ENCODE assay signal across 1 cellular context in the genomic region with DNA sequence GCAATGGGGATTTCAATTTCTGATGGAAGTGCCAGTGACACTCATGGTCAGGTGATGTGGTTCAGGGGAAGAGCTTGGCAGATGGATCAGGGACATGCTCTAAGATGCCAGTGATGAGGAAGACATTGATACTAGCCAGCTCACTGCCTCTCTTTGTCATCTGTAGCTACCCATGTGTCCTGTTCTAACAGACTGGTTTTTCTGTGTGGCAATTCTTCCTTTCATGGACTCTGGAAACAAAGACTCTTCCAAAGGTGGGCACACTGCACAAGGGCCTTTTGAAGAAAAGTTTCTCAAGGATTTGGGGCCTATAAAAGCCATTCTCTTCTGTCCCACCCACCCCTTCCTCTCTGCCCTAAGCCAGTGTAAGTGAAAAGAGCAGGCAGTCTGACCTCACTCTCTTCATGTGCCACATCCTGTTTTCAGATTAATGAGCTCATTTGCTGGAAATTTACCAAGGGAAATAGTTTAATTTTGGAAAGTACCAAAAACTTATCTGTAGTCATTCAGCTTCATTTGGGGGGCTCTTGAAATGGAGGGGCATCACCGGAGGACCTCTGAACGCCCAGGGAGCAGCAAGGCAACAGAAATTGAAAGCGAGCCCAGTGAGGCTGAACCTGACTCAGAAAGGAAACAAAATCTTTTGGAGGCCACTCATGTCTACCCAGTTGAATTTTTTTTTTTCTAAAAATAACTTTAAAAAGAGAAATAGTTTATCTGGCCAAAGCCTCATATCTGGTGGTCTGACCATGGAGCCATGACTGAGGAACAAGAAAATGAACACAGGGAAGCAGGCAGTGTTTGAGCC.
A peak's percentile ranks its signal among the peaks of the same experiment; 100 is the strongest.
TF ChIP-seq lines count a peak whose summit lies in the region.

No MANE protein-coding gene starts in this region.

TF ChIP-seq in GM12878, 131 proteins besides CTCF, POLR2A, EP300 and RAD21 (continued from another document and continues in another):
- TF ChIP-seq, protein P1, sequence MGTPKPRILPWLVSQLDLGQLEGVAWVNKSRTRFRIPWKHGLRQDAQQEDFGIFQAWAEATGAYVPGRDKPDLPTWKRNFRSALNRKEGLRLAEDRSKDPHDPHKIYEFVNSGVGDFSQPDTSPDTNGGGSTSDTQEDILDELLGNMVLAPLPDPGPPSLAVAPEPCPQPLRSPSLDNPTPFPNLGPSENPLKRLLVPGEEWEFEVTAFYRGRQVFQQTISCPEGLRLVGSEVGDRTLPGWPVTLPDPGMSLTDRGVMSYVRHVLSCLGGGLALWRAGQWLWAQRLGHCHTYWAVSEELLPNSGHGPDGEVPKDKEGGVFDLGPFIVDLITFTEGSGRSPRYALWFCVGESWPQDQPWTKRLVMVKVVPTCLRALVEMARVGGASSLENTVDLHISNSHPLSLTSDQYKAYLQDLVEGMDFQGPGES (IDR thresholded peaks at IDR 0.05): no peak
- TF ChIP-seq HDGF (IDR thresholded peaks at IDR 0.05) (peak; percentile 72; the same call in 1 of the 2 replicates), RELA (IDR thresholded peaks at IDR 0.05; ENCODE audit: borderline replicate concordance, partially characterized antibody) (peak; percentile 89), SMAD5 (IDR thresholded peaks at IDR 0.05; ENCODE audit: low read depth) (peak; percentile 91), JUND (IDR thresholded peaks at IDR 0.05; ENCODE audit: low read depth, low read length) (peak; percentile 75), CREB1 (IDR thresholded peaks at IDR 0.05; ENCODE audit: low read depth) (no peak), ESRRA (IDR thresholded peaks at IDR 0.05; ENCODE audit: low read length) (no peak), RB1 (IDR thresholded peaks at IDR 0.05; ENCODE audit: borderline replicate concordance) (no peak), MXI1 (IDR thresholded peaks at IDR 0.05; ENCODE audit: low read depth, low read length) (peak; percentile 74), ZNF274 (IDR thresholded peaks at IDR 0.05; ENCODE audit: insufficient read depth, insufficient read length) (no peak), LARP7 (IDR thresholded peaks at IDR 0.05) (no peak), TCF3 (IDR thresholded peaks at IDR 0.05; ENCODE audit: borderline replicate concordance, insufficient read depth, low read depth, low read length) (0 out of 2 replicates have a peak, but pooled peaks have one; percentile 58), NBN (IDR thresholded peaks at IDR 0.05) (peak; percentile 74; the same call in 1 of the 2 replicates), RAD51 (IDR thresholded peaks at IDR 0.05) (peak; percentile 16), MEF2B (IDR thresholded peaks at IDR 0.05; ENCODE audit: partially characterized antibody, poor library complexity, severe bottlenecking) (peak; percentile 88), TARDBP (IDR thresholded peaks at IDR 0.05; ENCODE audit: borderline replicate concordance) (no peak), SREBF2 (IDR thresholded peaks at IDR 0.05; ENCODE audit: low read length) (no peak), IRF4 (IDR thresholded peaks at IDR 0.05; ENCODE audit: low read depth, low read length) (peak; percentile 58), NR2C2 (IDR thresholded peaks at IDR 0.05; ENCODE audit: borderline replicate concordance, control insufficient read depth, insufficient read length, low read depth) (no peak), PML (IDR thresholded peaks at IDR 0.05; ENCODE audit: low read length) (no peak), MYC (IDR thresholded peaks at IDR 0.05; ENCODE audit: insufficient read depth, insufficient read length, insufficient replicate concordance, low read length, severe bottlenecking) (no peak), POLR2AphosphoS5 (IDR thresholded peaks at IDR 0.05; ENCODE audit: low read length) (peak; percentile 90), YBX1 (IDR thresholded peaks at IDR 0.05) (no peak), POLR2AphosphoS2 (IDR thresholded peaks at IDR 0.05; ENCODE audit: low read depth, low read length) (no peak; the same call in 1 of the 2 replicates), SMAD1 (IDR thresholded peaks at IDR 0.05; ENCODE audit: low read depth, partially characterized antibody) (peak; percentile 88), TCF12 (IDR thresholded peaks at IDR 0.05; ENCODE audit: low read depth, low read length) (no peak; the same call in 1 of the 2 replicates), ZNF207 (IDR thresholded peaks at IDR 0.05; ENCODE audit: borderline replicate concordance) (no peak), JUNB (IDR thresholded peaks at IDR 0.05) (peak; percentile 95), MTA3 (IDR thresholded peaks at IDR 0.05; ENCODE audit: borderline replicate concordance, low read length) (no peak), RBBP5 (conservative IDR thresholded peaks at IDR 0.05) (no peak), CBX3 (IDR thresholded peaks at IDR 0.05; ENCODE audit: borderline replicate concordance, low read depth) (no peak), GABPA (IDR thresholded peaks at IDR 0.05; ENCODE audit: low read depth) (no peak), WRNIP1 (IDR thresholded peaks at IDR 0.05; ENCODE audit: borderline replicate concordance, low read depth, low read length) (0 out of 2 replicates have a peak, but pooled peaks have one; percentile 91), EGR1 (IDR thresholded peaks at IDR 0.05; ENCODE audit: borderline replicate concordance in 1 of 2, low read depth in 2 of 2, low read length in 2 of 2) (peak in 1 of 2 experiments; percentile 38; a peak in 1 of 3 replicates), SUPT20H (IDR thresholded peaks at IDR 0.05; ENCODE audit: borderline replicate concordance, control insufficient read depth, low read depth, low read length) (no peak), ASH2L (IDR thresholded peaks at IDR 0.05; ENCODE audit: borderline replicate concordance, low read depth) (no peak), YY1 (IDR thresholded peaks at IDR 0.05; ENCODE audit: low read depth, low read length) (peak; percentile 67), BCL11A (IDR thresholded peaks at IDR 0.05; ENCODE audit: low read depth, low read length) (peak; percentile 80; the same call in 1 of the 2 replicates), CREM (IDR thresholded peaks at IDR 0.05; ENCODE audit: low read depth) (peak; percentile 82)
- TF ChIP-seq, protein P2, sequence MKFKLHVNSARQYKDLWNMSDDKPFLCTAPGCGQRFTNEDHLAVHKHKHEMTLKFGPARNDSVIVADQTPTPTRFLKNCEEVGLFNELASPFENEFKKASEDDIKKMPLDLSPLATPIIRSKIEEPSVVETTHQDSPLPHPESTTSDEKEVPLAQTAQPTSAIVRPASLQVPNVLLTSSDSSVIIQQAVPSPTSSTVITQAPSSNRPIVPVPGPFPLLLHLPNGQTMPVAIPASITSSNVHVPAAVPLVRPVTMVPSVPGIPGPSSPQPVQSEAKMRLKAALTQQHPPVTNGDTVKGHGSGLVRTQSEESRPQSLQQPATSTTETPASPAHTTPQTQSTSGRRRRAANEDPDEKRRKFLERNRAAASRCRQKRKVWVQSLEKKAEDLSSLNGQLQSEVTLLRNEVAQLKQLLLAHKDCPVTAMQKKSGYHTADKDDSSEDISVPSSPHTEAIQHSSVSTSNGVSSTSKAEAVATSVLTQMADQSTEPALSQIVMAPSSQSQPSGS (IDR thresholded peaks at IDR 0.05; ENCODE audit: low read length): no peak
- TF ChIP-seq, protein P3, sequence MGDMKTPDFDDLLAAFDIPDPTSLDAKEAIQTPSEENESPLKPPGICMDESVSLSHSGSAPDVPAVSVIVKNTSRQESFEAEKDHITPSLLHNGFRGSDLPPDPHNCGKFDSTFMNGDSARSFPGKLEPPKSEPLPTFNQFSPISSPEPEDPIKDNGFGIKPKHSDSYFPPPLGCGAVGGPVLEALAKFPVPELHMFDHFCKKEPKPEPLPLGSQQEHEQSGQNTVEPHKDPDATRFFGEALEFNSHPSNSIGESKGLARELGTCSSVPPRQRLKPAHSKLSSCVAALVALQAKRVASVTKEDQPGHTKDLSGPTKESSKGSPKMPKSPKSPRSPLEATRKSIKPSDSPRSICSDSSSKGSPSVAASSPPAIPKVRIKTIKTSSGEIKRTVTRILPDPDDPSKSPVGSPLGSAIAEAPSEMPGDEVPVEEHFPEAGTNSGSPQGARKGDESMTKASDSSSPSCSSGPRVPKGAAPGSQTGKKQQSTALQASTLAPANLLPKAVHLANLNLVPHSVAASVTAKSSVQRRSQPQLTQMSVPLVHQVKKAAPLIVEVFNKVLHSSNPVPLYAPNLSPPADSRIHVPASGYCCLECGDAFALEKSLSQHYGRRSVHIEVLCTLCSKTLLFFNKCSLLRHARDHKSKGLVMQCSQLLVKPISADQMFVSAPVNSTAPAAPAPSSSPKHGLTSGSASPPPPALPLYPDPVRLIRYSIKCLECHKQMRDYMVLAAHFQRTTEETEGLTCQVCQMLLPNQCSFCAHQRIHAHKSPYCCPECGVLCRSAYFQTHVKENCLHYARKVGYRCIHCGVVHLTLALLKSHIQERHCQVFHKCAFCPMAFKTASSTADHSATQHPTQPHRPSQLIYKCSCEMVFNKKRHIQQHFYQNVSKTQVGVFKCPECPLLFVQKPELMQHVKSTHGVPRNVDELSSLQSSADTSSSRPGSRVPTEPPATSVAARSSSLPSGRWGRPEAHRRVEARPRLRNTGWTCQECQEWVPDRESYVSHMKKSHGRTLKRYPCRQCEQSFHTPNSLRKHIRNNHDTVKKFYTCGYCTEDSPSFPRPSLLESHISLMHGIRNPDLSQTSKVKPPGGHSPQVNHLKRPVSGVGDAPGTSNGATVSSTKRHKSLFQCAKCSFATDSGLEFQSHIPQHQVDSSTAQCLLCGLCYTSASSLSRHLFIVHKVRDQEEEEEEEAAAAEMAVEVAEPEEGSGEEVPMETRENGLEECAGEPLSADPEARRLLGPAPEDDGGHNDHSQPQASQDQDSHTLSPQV (IDR thresholded peaks at IDR 0.05): 0 out of 2 replicates have a peak, but pooled peaks have one; percentile 13
- TF ChIP-seq, protein P4, sequence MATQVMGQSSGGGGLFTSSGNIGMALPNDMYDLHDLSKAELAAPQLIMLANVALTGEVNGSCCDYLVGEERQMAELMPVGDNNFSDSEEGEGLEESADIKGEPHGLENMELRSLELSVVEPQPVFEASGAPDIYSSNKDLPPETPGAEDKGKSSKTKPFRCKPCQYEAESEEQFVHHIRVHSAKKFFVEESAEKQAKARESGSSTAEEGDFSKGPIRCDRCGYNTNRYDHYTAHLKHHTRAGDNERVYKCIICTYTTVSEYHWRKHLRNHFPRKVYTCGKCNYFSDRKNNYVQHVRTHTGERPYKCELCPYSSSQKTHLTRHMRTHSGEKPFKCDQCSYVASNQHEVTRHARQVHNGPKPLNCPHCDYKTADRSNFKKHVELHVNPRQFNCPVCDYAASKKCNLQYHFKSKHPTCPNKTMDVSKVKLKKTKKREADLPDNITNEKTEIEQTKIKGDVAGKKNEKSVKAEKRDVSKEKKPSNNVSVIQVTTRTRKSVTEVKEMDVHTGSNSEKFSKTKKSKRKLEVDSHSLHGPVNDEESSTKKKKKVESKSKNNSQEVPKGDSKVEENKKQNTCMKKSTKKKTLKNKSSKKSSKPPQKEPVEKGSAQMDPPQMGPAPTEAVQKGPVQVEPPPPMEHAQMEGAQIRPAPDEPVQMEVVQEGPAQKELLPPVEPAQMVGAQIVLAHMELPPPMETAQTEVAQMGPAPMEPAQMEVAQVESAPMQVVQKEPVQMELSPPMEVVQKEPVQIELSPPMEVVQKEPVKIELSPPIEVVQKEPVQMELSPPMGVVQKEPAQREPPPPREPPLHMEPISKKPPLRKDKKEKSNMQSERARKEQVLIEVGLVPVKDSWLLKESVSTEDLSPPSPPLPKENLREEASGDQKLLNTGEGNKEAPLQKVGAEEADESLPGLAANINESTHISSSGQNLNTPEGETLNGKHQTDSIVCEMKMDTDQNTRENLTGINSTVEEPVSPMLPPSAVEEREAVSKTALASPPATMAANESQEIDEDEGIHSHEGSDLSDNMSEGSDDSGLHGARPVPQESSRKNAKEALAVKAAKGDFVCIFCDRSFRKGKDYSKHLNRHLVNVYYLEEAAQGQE (IDR thresholded peaks at IDR 0.05; ENCODE audit: low read depth, low read length): peak; percentile 41; the same call in 1 of the 2 replicates
- TF ChIP-seq, protein P5, sequence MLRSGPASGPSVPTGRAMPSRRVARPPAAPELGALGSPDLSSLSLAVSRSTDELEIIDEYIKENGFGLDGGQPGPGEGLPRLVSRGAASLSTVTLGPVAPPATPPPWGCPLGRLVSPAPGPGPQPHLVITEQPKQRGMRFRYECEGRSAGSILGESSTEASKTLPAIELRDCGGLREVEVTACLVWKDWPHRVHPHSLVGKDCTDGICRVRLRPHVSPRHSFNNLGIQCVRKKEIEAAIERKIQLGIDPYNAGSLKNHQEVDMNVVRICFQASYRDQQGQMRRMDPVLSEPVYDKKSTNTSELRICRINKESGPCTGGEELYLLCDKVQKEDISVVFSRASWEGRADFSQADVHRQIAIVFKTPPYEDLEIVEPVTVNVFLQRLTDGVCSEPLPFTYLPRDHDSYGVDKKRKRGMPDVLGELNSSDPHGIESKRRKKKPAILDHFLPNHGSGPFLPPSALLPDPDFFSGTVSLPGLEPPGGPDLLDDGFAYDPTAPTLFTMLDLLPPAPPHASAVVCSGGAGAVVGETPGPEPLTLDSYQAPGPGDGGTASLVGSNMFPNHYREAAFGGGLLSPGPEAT (IDR thresholded peaks at IDR 0.05; ENCODE audit: low read depth): peak; percentile 99
- TF ChIP-seq, protein P6, sequence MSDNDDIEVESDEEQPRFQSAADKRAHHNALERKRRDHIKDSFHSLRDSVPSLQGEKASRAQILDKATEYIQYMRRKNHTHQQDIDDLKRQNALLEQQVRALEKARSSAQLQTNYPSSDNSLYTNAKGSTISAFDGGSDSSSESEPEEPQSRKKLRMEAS (IDR thresholded peaks at IDR 0.05; ENCODE audit: low read depth, low read length): no peak
- TF ChIP-seq, protein P7, sequence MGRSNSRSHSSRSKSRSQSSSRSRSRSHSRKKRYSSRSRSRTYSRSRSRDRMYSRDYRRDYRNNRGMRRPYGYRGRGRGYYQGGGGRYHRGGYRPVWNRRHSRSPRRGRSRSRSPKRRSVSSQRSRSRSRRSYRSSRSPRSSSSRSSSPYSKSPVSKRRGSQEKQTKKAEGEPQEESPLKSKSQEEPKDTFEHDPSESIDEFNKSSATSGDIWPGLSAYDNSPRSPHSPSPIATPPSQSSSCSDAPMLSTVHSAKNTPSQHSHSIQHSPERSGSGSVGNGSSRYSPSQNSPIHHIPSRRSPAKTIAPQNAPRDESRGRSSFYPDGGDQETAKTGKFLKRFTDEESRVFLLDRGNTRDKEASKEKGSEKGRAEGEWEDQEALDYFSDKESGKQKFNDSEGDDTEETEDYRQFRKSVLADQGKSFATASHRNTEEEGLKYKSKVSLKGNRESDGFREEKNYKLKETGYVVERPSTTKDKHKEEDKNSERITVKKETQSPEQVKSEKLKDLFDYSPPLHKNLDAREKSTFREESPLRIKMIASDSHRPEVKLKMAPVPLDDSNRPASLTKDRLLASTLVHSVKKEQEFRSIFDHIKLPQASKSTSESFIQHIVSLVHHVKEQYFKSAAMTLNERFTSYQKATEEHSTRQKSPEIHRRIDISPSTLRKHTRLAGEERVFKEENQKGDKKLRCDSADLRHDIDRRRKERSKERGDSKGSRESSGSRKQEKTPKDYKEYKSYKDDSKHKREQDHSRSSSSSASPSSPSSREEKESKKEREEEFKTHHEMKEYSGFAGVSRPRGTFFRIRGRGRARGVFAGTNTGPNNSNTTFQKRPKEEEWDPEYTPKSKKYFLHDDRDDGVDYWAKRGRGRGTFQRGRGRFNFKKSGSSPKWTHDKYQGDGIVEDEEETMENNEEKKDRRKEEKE (IDR thresholded peaks at IDR 0.05): no peak
